ENCODE assay signal across 1 cellular context in genomic region chr12:6960291-6961277, GRCh38.
TF ChIP-seq lines count a peak whose summit lies in the region.

No MANE protein-coding gene starts in this region.

TF ChIP-seq in H1, 55 proteins besides CTCF, POLR2A, EP300 and RAD21:
- TF ChIP-seq ATF2 (IDR thresholded peaks at IDR 0.05; ENCODE audit: low read length) (no peak), PHF8 (conservative IDR thresholded peaks at IDR 0.05; ENCODE audit: low read depth, low read length) (no peak), SIN3A (conservative IDR thresholded peaks at IDR 0.05 in 1 of 2, IDR thresholded peaks at IDR 0.05 in 1 of 2; ENCODE audit: low read depth in 1 of 2, low read length in 2 of 2) (no peak), CREB1 (IDR thresholded peaks at IDR 0.05) (no peak), MAX (IDR thresholded peaks at IDR 0.05) (no peak), BCL11A (IDR thresholded peaks at IDR 0.05; ENCODE audit: low read depth in 2 of 2, low read length in 2 of 2) (no peak)
TF ChIP-seq in H1: peak in this region for 0.
